Comparison of ENCODE assay signal across 25 cellular contexts in the genomic region with DNA sequence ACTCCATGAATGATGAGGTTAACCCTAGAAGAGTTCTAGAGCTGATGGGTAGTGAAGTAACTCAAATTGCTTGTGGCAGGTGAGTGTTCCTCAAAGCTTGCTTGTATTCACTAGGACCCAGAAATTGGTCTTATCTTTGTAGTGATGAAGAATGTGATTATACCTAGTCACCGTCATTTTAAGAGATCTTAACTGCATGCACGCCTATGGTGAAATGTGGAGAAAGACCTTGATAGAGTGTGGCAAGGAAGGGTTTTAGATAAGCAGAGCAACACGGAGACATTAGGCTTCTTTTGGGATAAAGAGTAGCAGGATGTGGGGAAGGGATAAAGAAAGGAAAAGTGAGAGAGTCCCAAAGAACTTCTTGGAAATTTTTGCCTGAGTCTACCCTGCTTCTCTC. TPM values are rescaled to one million over a fixed set of nuclear protein-coding genes. Genes with fewer than 3 reads are reported as not detected.
"Had no signal": no experiment of that assay in that cellular context is flagged by ENCODE, and none has a peak within 500 bp of the region (broad histone marks: within the 10 kb centered on the region; RNA-seq: fewer than 3 reads in every experiment).

No MANE protein-coding gene starts in this region.

- H3K27me3 ChIP-seq: Peyer's patch, SJCRH30 had no signal

- H3K9me3 ChIP-seq: Peyer's patch, SJCRH30 had no signal

- H3K27ac Mint-ChIP-seq: IgD-negative memory B cell had no signal

- DNase-seq: Kasumi-1; MM.1S; NCI-H1092 treated with DMSO at 0.1 percent for 48 hours; NCI-H1436; NCI-H187; NCI-H2029; NCI-H2081 treated with DMSO at 0.1 percent for 48 hours; NCI-H2171; NCI-H226; NCI-H446; NCI-H510A; NCI-H524 treated with DMSO at 0.1 percent for 48 hours; NCI-H69; NCI-H774; NK-92 treated with Interleukin-12 subunit alpha and Interleukin-12 subunit beta, amount 100 ng/mL, for 24 hours; PC-3; Peyer's patch; SHP77 treated with DMSO at 0.1 percent for 48 hours; SJCRH30 had no signal

- H3K27ac ChIP-seq: HL-60, KMS-11, Peyer's patch, SJCRH30 had no signal

- H3K4me3 ChIP-seq: K562, Peyer's patch, SJCRH30 had no signal

- H3K27me3 Mint-ChIP-seq: IgD-negative memory B cell had no signal

- H3K4me3 Mint-ChIP-seq: IgD-negative memory B cell had no signal

- H3K4me1 ChIP-seq: Peyer's patch had no signal

- ATAC-seq: K562, PC-3, Right ventricle myocardium inferior, SK-N-SH treated with all-trans-retinoic acid at 6 μM for 48 hours had no signal

- H3K9me3 Mint-ChIP-seq: IgD-negative memory B cell had no signal

RNA-seq across cellular contexts. Expression of gene NAP1L5, which starts 42.4 kb away (rescaled TPM):
- total RNA-seq: PC-3 had no signal
